1 cellular context compared by ENCODE assay signal in the genomic region with DNA sequence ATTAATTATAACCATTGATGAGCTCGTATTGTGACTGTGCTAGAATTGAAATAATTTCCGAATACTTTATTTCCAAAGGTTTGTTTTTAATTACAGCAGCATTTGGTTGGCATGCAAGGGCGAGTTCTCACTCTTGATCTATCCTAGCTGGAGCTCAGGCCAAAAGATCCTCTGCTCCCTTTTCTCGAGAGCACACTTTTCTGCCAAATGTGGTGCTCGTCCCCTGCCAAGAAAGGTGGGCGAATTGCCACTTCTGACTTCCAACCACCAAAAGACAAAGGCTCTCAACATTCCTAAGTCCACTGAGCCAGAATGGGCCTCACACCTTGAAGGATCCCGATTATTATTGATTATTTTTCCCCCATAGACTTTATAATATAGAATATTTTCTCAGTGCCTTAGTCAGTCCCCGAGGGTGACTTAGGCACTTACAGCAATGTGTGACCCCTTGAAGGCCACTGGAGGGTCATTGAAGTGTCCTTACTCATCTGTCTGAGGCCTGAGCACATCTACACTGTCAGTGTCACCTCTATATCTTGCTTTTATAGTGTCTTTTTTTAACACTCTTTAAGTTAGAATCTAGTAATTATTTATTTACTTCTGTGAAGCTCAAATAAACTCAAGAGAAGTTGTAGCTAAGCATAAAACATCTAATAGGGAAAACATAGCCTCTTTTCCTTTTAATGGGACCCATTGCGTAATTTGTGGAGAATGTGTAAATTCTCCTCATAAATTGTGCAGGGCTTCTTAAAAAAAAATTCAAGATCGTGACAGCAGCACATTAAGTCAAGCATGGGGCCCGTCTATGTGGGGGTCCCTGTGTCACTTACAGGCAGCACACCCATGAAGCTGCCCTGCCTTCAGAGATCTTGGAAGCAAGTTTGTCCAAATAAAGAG.
TF ChIP-seq lines count a peak whose summit lies in the region.

No MANE protein-coding gene starts in this region.

TF ChIP-seq in neural cell, 6 proteins besides CTCF, POLR2A, EP300 and RAD21 (continued from another document):
- TF ChIP-seq, protein P1, sequence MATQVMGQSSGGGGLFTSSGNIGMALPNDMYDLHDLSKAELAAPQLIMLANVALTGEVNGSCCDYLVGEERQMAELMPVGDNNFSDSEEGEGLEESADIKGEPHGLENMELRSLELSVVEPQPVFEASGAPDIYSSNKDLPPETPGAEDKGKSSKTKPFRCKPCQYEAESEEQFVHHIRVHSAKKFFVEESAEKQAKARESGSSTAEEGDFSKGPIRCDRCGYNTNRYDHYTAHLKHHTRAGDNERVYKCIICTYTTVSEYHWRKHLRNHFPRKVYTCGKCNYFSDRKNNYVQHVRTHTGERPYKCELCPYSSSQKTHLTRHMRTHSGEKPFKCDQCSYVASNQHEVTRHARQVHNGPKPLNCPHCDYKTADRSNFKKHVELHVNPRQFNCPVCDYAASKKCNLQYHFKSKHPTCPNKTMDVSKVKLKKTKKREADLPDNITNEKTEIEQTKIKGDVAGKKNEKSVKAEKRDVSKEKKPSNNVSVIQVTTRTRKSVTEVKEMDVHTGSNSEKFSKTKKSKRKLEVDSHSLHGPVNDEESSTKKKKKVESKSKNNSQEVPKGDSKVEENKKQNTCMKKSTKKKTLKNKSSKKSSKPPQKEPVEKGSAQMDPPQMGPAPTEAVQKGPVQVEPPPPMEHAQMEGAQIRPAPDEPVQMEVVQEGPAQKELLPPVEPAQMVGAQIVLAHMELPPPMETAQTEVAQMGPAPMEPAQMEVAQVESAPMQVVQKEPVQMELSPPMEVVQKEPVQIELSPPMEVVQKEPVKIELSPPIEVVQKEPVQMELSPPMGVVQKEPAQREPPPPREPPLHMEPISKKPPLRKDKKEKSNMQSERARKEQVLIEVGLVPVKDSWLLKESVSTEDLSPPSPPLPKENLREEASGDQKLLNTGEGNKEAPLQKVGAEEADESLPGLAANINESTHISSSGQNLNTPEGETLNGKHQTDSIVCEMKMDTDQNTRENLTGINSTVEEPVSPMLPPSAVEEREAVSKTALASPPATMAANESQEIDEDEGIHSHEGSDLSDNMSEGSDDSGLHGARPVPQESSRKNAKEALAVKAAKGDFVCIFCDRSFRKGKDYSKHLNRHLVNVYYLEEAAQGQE (IDR thresholded peaks at IDR 0.05; ENCODE audit: borderline replicate concordance), result no peak
- TF ChIP-seq POLR2AphosphoS5 (IDR thresholded peaks at IDR 0.05), result no peak
- TF ChIP-seq EZH2 (IDR thresholded peaks at IDR 0.05; ENCODE audit: borderline replicate concordance, insufficient read depth, low read length, poor library complexity, severe bottlenecking), result no peak
